In genomic region chr5:55609413-55609812, GRCh38 we compare ENCODE assay signal across 23 cellular contexts.
"Had no signal": no experiment of that assay in that cellular context is flagged by ENCODE, and none has a peak within 500 bp of the region (broad histone marks: within the 10 kb centered on the region; RNA-seq: fewer than 3 reads in every experiment).

No MANE protein-coding gene starts in this region.

- H3K27me3 Mint-ChIP-seq: activated CD4-positive, alpha-beta memory T cell treated with anti-CD3 and anti-CD28 coated beads, Interleukin-2, amount 10 ng/mL, durations not matched to agents 7 days and 5 days; activated naive CD8-positive, alpha-beta T cell treated with anti-CD3 and anti-CD28 coated beads, Interleukin-2, amount 10 ng/mL, durations not matched to agents 7 days and 5 days had no signal

- H3K4me3 Mint-ChIP-seq: activated CD4-positive, alpha-beta memory T cell treated with anti-CD3 and anti-CD28 coated beads, Interleukin-2, amount 10 ng/mL, durations not matched to agents 7 days and 5 days; activated naive CD4-positive, alpha-beta T cell treated with anti-CD3 and anti-CD28 coated beads for 36 hours; activated naive CD8-positive, alpha-beta T cell treated with anti-CD3 and anti-CD28 coated beads, Interleukin-2, amount 10 ng/mL, durations not matched to agents 7 days and 5 days had no signal

- ATAC-seq: activated CD4-positive, CD25-positive, alpha-beta regulatory T cell treated with anti-CD3 and anti-CD28 coated beads, Interleukin-2, amount 50 U/mL, for 24 hours; Panc1; Right ventricle myocardium inferior had no signal

- H3K9me3 Mint-ChIP-seq: activated CD4-positive, alpha-beta memory T cell treated with anti-CD3 and anti-CD28 coated beads, Interleukin-2, amount 10 ng/mL, durations not matched to agents 7 days and 5 days; activated naive CD4-positive, alpha-beta T cell treated with anti-CD3 and anti-CD28 coated beads for 36 hours had no signal

- H3K27ac Mint-ChIP-seq: activated CD4-positive, alpha-beta memory T cell treated with anti-CD3 and anti-CD28 coated beads, Interleukin-2, amount 10 ng/mL, durations not matched to agents 7 days and 5 days; activated naive CD4-positive, alpha-beta T cell treated with anti-CD3 and anti-CD28 coated beads for 36 hours; activated naive CD8-positive, alpha-beta T cell treated with anti-CD3 and anti-CD28 coated beads, Interleukin-2, amount 10 ng/mL, durations not matched to agents 7 days and 5 days had no signal

- DNase-seq: activated CD4-positive, alpha-beta memory T cell treated with anti-CD3 and anti-CD28 coated beads, Interleukin-2, amount 10 ng/mL, durations not matched to agents 7 days and 5 days; activated CD4-positive, alpha-beta T cell treated with anti-CD3 and anti-CD28 coated beads for 48 hours; activated effector memory CD4-positive, alpha-beta T cell treated with anti-CD3 and anti-CD28 coated beads, Interleukin-2, amount 50 U/mL, for 16 hours; activated naive CD4-positive, alpha-beta T cell treated with anti-CD3 and anti-CD28 coated beads for 36 hours; activated naive CD8-positive, alpha-beta T cell treated with anti-CD3 and anti-CD28 coated beads, Interleukin-2, amount 10 ng/mL, durations not matched to agents 7 days and 5 days; activated T-cell treated with anti-CD3 and anti-CD28 coated beads, Interleukin-2, amount 50 U/mL, for 48 hours; aorta; central memory CD4-positive, alpha-beta T cell; MG63; MV-4-11; NCI-H1092 treated with DMSO at 0.1 percent for 48 hours; NCI-H1417 treated with DMSO at 0.1 percent for 48 hours; NCI-H1694 treated with DMSO at 0.1 percent for 48 hours; NCI-H2029 treated with DMSO at 0.1 percent for 48 hours; NCI-H345; NCI-H510A; NCI-H526 treated with DMSO at 0.1 percent for 48 hours; NCI-H82; RPMI8226; SK-N-SH had no signal
